Comparison of ENCODE assay signal across 7 cellular contexts in the genomic region with DNA sequence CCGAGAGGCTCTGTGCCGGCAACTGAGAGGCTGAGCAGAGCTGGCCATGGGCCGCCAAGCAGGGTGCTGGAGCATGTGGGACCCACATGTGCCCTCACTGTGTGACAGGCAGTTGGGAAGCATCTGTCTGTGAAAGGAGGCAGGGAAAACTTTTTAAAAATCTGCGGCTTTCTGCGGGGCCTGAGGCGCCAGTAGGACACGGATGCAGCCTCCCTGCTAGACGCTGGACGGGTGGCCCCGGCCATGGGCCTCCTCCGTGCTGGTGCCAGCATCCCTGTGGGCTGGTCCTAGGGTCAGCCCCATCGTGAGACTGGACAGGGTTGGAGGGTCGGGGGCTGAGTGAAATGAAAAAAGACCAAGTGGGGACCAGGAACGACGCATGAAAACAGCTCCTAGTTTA.
"Had no signal": no experiment of that assay in that cellular context is flagged by ENCODE, and none has a peak within 500 bp of the region (broad histone marks: within the 10 kb centered on the region; RNA-seq: fewer than 3 reads in every experiment).

No MANE protein-coding gene starts in this region.

- H3K27ac Mint-ChIP-seq: HFFc6 had no signal

- DNase-seq: GOT3, H7, HFFc6, IMR-90 had no signal

- H3K4me3 Mint-ChIP-seq: HFFc6 had no signal

- H3K9me3 Mint-ChIP-seq: HFFc6 had no signal

- ATAC-seq: HCT116, K562 had no signal

- H3K4me1 ChIP-seq: HAP-1 had no signal

- H3K4me3 ChIP-seq: HAP-1, K562 had no signal

- H3K9me3 ChIP-seq: HAP-1 had no signal
